Comparison of ENCODE assay signal across 1 cellular context in genomic region chr6:117908246-117909107, GRCh38.
TF ChIP-seq lines count a peak whose summit lies in the region.

No MANE protein-coding gene starts in this region.

TF ChIP-seq in WTC11, 78 proteins besides CTCF, POLR2A, EP300 and RAD21 (continued from another document and continues in another):
- TF ChIP-seq STAT6 (CRISPR knock-in tag; conservative IDR thresholded peaks at IDR 0.05; ENCODE audit: low read depth) (no peak), ZBTB21 (CRISPR knock-in tag; IDR thresholded peaks at IDR 0.05; ENCODE audit: borderline replicate concordance) (no peak), ARID4B (CRISPR knock-in tag; IDR thresholded peaks at IDR 0.05; ENCODE audit: borderline replicate concordance) (peak; percentile 51; the same call in 1 of the 2 replicates), ZNF512 (CRISPR knock-in tag; IDR thresholded peaks at IDR 0.05; ENCODE audit: borderline replicate concordance) (no peak), USF2 (CRISPR knock-in tag; IDR thresholded peaks at IDR 0.05) (no peak), FOXK1 (CRISPR knock-in tag; IDR thresholded peaks at IDR 0.05) (no peak), ZNF138 (CRISPR knock-in tag; conservative IDR thresholded peaks at IDR 0.05) (no peak), RORB (CRISPR knock-in tag; IDR thresholded peaks at IDR 0.05) (no peak), ZNF532 (CRISPR knock-in tag; IDR thresholded peaks at IDR 0.05; ENCODE audit: borderline replicate concordance) (no peak), NR1H2 (CRISPR knock-in tag; IDR thresholded peaks at IDR 0.05) (no peak), NR3C1 (CRISPR knock-in tag; conservative IDR thresholded peaks at IDR 0.05; ENCODE audit: low read depth) (no peak), ZNF121 (CRISPR knock-in tag; IDR thresholded peaks at IDR 0.05) (no peak), TP53 (CRISPR knock-in tag; IDR thresholded peaks at IDR 0.05) (no peak), ZNF317 (CRISPR knock-in tag; IDR thresholded peaks at IDR 0.05; ENCODE audit: borderline replicate concordance, low read depth) (no peak), CBFB (CRISPR knock-in tag; IDR thresholded peaks at IDR 0.05; ENCODE audit: low read depth) (no peak), EMX1 (CRISPR knock-in tag; IDR thresholded peaks at IDR 0.05) (no peak), AR (CRISPR knock-in tag; IDR thresholded peaks at IDR 0.05) (no peak), OVOL2 (CRISPR knock-in tag; IDR thresholded peaks at IDR 0.05; ENCODE audit: borderline replicate concordance) (no peak), JUN (CRISPR knock-in tag; IDR thresholded peaks at IDR 0.05) (0 out of 2 replicates have a peak, but pooled peaks have one; percentile 42), KAT7 (CRISPR knock-in tag; IDR thresholded peaks at IDR 0.05; ENCODE audit: borderline replicate concordance) (no peak), ERG (CRISPR knock-in tag; IDR thresholded peaks at IDR 0.05) (no peak), ZNF263 (CRISPR knock-in tag; IDR thresholded peaks at IDR 0.05; ENCODE audit: low read depth) (no peak), RELA (CRISPR knock-in tag; IDR thresholded peaks at IDR 0.05; ENCODE audit: borderline replicate concordance) (no peak), IRF2 (CRISPR knock-in tag; IDR thresholded peaks at IDR 0.05; ENCODE audit: borderline replicate concordance, low read depth) (no peak), NFYB (CRISPR knock-in tag; conservative IDR thresholded peaks at IDR 0.05; ENCODE audit: low read depth) (no peak), FOXP1 (CRISPR knock-in tag; IDR thresholded peaks at IDR 0.05; ENCODE audit: borderline replicate concordance) (0 out of 2 replicates have a peak, but pooled peaks have one; percentile 24), MAX (CRISPR knock-in tag; IDR thresholded peaks at IDR 0.05) (peak; percentile 81), ZNF396 (CRISPR knock-in tag; IDR thresholded peaks at IDR 0.05; ENCODE audit: borderline replicate concordance) (no peak), ATF1 (CRISPR knock-in tag; IDR thresholded peaks at IDR 0.05) (no peak), CDX4 (CRISPR knock-in tag; IDR thresholded peaks at IDR 0.05; ENCODE audit: borderline replicate concordance) (no peak), CREM (CRISPR knock-in tag; IDR thresholded peaks at IDR 0.05) (no peak), ATF3 (CRISPR knock-in tag; conservative IDR thresholded peaks at IDR 0.05) (no peak), NFATC4 (CRISPR knock-in tag; IDR thresholded peaks at IDR 0.05) (no peak), NFE2L1 (CRISPR knock-in tag; IDR thresholded peaks at IDR 0.05) (no peak), ZNF671 (CRISPR knock-in tag; IDR thresholded peaks at IDR 0.05) (no peak), USF1 (CRISPR knock-in tag; IDR thresholded peaks at IDR 0.05) (no peak), TCF7 (CRISPR knock-in tag; IDR thresholded peaks at IDR 0.05; ENCODE audit: low read depth) (no peak), ETV6 (CRISPR knock-in tag; IDR thresholded peaks at IDR 0.05) (no peak), SP1 (CRISPR knock-in tag; conservative IDR thresholded peaks at IDR 0.05) (no peak; the same call in 1 of the 2 replicates)
